Comparison of ENCODE assay signal across 17 cellular contexts in genomic region chr11:65850217-65851082, GRCh38. TPM values are rescaled to one million over a fixed set of nuclear protein-coding genes. Genes with fewer than 3 reads are reported as not detected.
DNase-seq lines count a peak whose midpoint lies in the region; ATAC-seq, FAIRE-seq and TF ChIP-seq lines count a peak whose summit lies in the region.
"Had no signal": no experiment of that assay in that cellular context is flagged by ENCODE, and none has a peak within 500 bp of the region (broad histone marks: within the 10 kb centered on the region; RNA-seq: fewer than 3 reads in every experiment).

No MANE protein-coding gene starts in this region.

- no peak for TF ChIP-seq EP300 in A549 (IDR thresholded peaks at IDR 0.05)

- H3K27ac ChIP-seq in A549 = no peak overlapping the region
- H3K27ac ChIP-seq: SJSA1 had no signal

- H3K27me3 Mint-ChIP-seq in T-helper 17 cell = no peaks in the 10 kb centered on the region
- H3K27me3 Mint-ChIP-seq in stimulated activated memory B cell treated with anti-CD40 and anti-IgM and Interleukin-4, amounts not matched to agents 10 μg/mL and 1 μg/mL and 100 μg/mL, for 72 hours = no peaks in the 10 kb centered on the region

- TF ChIP-seq POLR2A in A549 (IDR thresholded peaks at IDR 0.05; ENCODE audit: low read length) = no peak

- no peak for FAIRE-seq in A549 (lab: Jason Lieb, UNC)
- FAIRE-seq: TTC549 had no signal

- no peaks in the 10 kb centered on the region for H3K9me3 ChIP-seq in A549
- no peaks in the 10 kb centered on the region for H3K9me3 ChIP-seq in T-helper 17 cell (ENCODE audit: control insufficient read depth, low read length, poor library complexity, severe bottlenecking)
- H3K9me3 ChIP-seq: mucosa of descending colon had no signal

- TF ChIP-seq CTCF in A549 (IDR thresholded peaks at IDR 0.05) = no peak

- H3K4me3 Mint-ChIP-seq in T-helper 17 cell = no peak overlapping the region
- no peak overlapping the region for H3K4me3 Mint-ChIP-seq in stimulated activated memory B cell treated with anti-CD40 and anti-IgM and Interleukin-4, amounts not matched to agents 10 μg/mL and 1 μg/mL and 100 μg/mL, for 72 hours

- ATAC-seq in A549 = peak; percentile 9 to 19
- ATAC-seq in T-helper 17 cell = no peak
- no peak for ATAC-seq in stimulated activated memory B cell treated with anti-CD40 and anti-IgM and Interleukin-4, amounts not matched to agents 10 μg/mL and 1 μg/mL and 100 μg/mL, for 72 hours

- POLR2A ChIA-PET in A549 (lab: Yijun Ruan, JAX) = interaction anchor here (1.3 to 5.6 kb wide), 2 partner anchors 9 to 40 kb away, joined by 3 to 36 read pairs; partner anchors contain the start of genes CCDC85B, CFL1 and MUS81

- H3K4me1 ChIP-seq in A549 = peaks cover 15% of the 10 kb centered on the region
- H3K4me1 ChIP-seq: SJSA1 had no signal

- peaks cover 17% of the 10 kb centered on the region for H3K4me1 Mint-ChIP-seq in T-helper 17 cell
- peaks cover 24% of the 10 kb centered on the region for H3K4me1 Mint-ChIP-seq in stimulated activated memory B cell treated with anti-CD40 and anti-IgM and Interleukin-4, amounts not matched to agents 10 μg/mL and 1 μg/mL and 100 μg/mL, for 72 hours

- no peaks in the 10 kb centered on the region for H3K9me3 Mint-ChIP-seq in stimulated activated memory B cell treated with anti-CD40 and anti-IgM and Interleukin-4, amounts not matched to agents 10 μg/mL and 1 μg/mL and 100 μg/mL, for 72 hours

- TF ChIP-seq RAD21 in A549 (conservative IDR thresholded peaks at IDR 0.05 in 1 of 2, IDR thresholded peaks at IDR 0.05 in 1 of 2) = no peak

- CTCF ChIA-PET in A549 (lab: Yijun Ruan, JAX) = interaction anchor here (0.7 to 7.5 kb wide), 13 partner anchors 10 to 145 kb away, joined by 3 to 45 read pairs (median 4); partner anchors contain the start of genes KAT5 and MUS81

- H3K4me2 ChIP-seq in A549 = no peak overlapping the region

- H3K36me3 Mint-ChIP-seq in T-helper 17 cell (ENCODE audit: low read depth) = peaks cover 3% of the 10 kb centered on the region
- peaks cover 49% of the 10 kb centered on the region for H3K36me3 Mint-ChIP-seq in stimulated activated memory B cell treated with anti-CD40 and anti-IgM and Interleukin-4, amounts not matched to agents 10 μg/mL and 1 μg/mL and 100 μg/mL, for 72 hours

- 91% methylated on average over 18 of the region's 20 CpGs for WGBS in A549 (ENCODE audit: missing lambda C conversion rate)

- H3K4me3 ChIP-seq in A549 = no peak overlapping the region
- H3K4me3 ChIP-seq: mucosa of descending colon, SJSA1 had no signal

- DNase-seq in A549 (ENCODE audit: low read depth in 1 of 2, low spot score in 1 of 2) = no peak
- peak; percentile 25 for DNase-seq in ELF-1 (ENCODE audit: low read depth, low spot score)
- peak in 1 of 3 donors; percentile 7 for DNase-seq in T-helper 17 cell
- peak; percentile 83 for DNase-seq in mesenteric fat pad (ENCODE audit: low spot score)
- no peak for DNase-seq in germinal center (ENCODE audit: low spot score)
- DNase-seq in A172 (ENCODE audit: low spot score) = no peak
- DNase-seq: C1 segment of cervical spinal cord; cerebellar nuclear complex; NK-92 treated with Interleukin-12 subunit alpha and Interleukin-12 subunit beta, amount 100 ng/mL, for 24 hours had no signal

- peak overlapping the region; percentile 68 for H3K27ac Mint-ChIP-seq in T-helper 17 cell
- H3K27ac Mint-ChIP-seq in stimulated activated memory B cell treated with anti-CD40 and anti-IgM and Interleukin-4, amounts not matched to agents 10 μg/mL and 1 μg/mL and 100 μg/mL, for 72 hours = no peak overlapping the region

TF ChIP-seq in A549, 52 proteins besides CTCF, POLR2A, EP300 and RAD21:
- TF ChIP-seq REST (IDR thresholded peaks at IDR 0.05) = peak; percentile 2; the same call in 1 of the 2 replicates
- no peak for TF ChIP-seq NR3C1 (IDR thresholded peaks at IDR 0.05)

RNA-seq across cellular contexts. Expression of gene CFL1, which starts 7.5 kb away (rescaled TPM):
- polyA plus RNA-seq in A549 (2011; rRNA removed) (1,346 and 1,591 TPM in 2 replicates), A549 (2017; fragmentation: RNase III; extraction: RNeasy Plus Mini Kit Qiagen cat#74134 plus additional on column Dnase treatment) (1,780 to 1,825 TPM (median 1,795 TPM) in 3 replicates)
- polyA plus RNA-seq in A549 (2012; cell fraction: cytosol; rRNA removed) = 3,148 and 3,959 TPM in 2 replicates
- 2,297 and 3,054 TPM in 2 replicates for polyA plus RNA-seq in A549 (2012; cell fraction: nucleus; rRNA removed)
- 1,636 and 1,975 TPM in 2 replicates for polyA minus RNA-seq in A549 (2011; rRNA and poly(A)+ RNA removed)
- total RNA-seq in T-helper 17 cell (100 to 1,000 TPM; 642 to 738 TPM), mesenteric fat pad (818 TPM)
- 1,263 and 1,396 TPM in 2 replicates for total RNA-seq in A172 (2014; rRNA removed; shearing (Covaris generic))

RNA-seq across cellular contexts. Expression of gene MUS81, which starts 9.8 kb away (rescaled TPM):
- 27.8 and 30.5 TPM in 2 replicates for polyA plus RNA-seq in A549 (2011; rRNA removed)
- polyA plus RNA-seq in A549 (2012; cell fraction: cytosol; rRNA removed) = 44.6 and 48.3 TPM in 2 replicates
- polyA plus RNA-seq in A549 (2012; cell fraction: nucleus; rRNA removed) = 170 and 216 TPM in 2 replicates
- polyA plus RNA-seq in A549 (2017; fragmentation: RNase III; extraction: RNeasy Plus Mini Kit Qiagen cat#74134 plus additional on column Dnase treatment) = 33.4 to 34.9 TPM (median 34.2 TPM) in 3 replicates
- 32.6 and 38.0 TPM in 2 replicates for polyA minus RNA-seq in A549 (2011; rRNA and poly(A)+ RNA removed)
- total RNA-seq in T-helper 17 cell = 10 to 100 TPM; 44.9 to 55.0 TPM
- total RNA-seq in mesenteric fat pad = 38.0 TPM
- total RNA-seq in A172 (2014; rRNA removed; shearing (Covaris generic)) = 27.1 and 35.3 TPM in 2 replicates

RNA-seq across cellular contexts. Expression of gene SNX32, which starts 16.7 kb away (rescaled TPM):
- polyA plus RNA-seq in A549 (2011; rRNA removed) = not detected in 2 replicates
- polyA plus RNA-seq in A549 (2012; cell fraction: cytosol; rRNA removed) = not detected in 2 replicates
- polyA plus RNA-seq in A549 (2012; cell fraction: nucleus; rRNA removed) = not detected in 2 replicates
- 0.04 to 0.08 TPM (median 0.05 TPM) in 3 replicates for polyA plus RNA-seq in A549 (2017; fragmentation: RNase III; extraction: RNeasy Plus Mini Kit Qiagen cat#74134 plus additional on column Dnase treatment)
- not detected in 2 replicates for polyA minus RNA-seq in A549 (2011; rRNA and poly(A)+ RNA removed)
- under 1 TPM; 0.27 to 0.34 TPM for total RNA-seq in T-helper 17 cell
- not detected for total RNA-seq in mesenteric fat pad
- total RNA-seq in A172 (2014; rRNA removed; shearing (Covaris generic)) = not detected in 2 replicates
- total RNA-seq: Daoy, glomerular endothelial cell, HT-29 had no signal

RNA-seq across cellular contexts. Expression of gene EFEMP2, which starts 22.1 kb away (rescaled TPM):
- 0.89 and 1.3 TPM in 2 replicates for polyA plus RNA-seq in A549 (2011; rRNA removed)
- polyA plus RNA-seq in A549 (2012; cell fraction: cytosol; rRNA removed) = 1.2 and 1.4 TPM in 2 replicates
- polyA plus RNA-seq in A549 (2012; cell fraction: nucleus; rRNA removed) = 16.6 and 16.8 TPM in 2 replicates
- 0.98 to 1.5 TPM (median 1.4 TPM) in 3 replicates for polyA plus RNA-seq in A549 (2017; fragmentation: RNase III; extraction: RNeasy Plus Mini Kit Qiagen cat#74134 plus additional on column Dnase treatment)
- polyA minus RNA-seq in A549 (2011; rRNA and poly(A)+ RNA removed) = 1.1 and 1.4 TPM in 2 replicates
- total RNA-seq in T-helper 17 cell = 1 to 10 TPM; 5.1 to 8.0 TPM
- 87.7 TPM for total RNA-seq in mesenteric fat pad
- 48.5 and 56.8 TPM in 2 replicates for total RNA-seq in A172 (2014; rRNA removed; shearing (Covaris generic))

RNA-seq across cellular contexts. Expression of gene CTSW, which starts 29.2 kb away (rescaled TPM):
- polyA plus RNA-seq in A549 (2011; rRNA removed) = not detected in 2 replicates
- 0.03 TPM in 2 replicates for polyA plus RNA-seq in A549 (2012; cell fraction: cytosol; rRNA removed)
- 0.07 TPM in 1 of 2 replicates, not detected in the other for polyA plus RNA-seq in A549 (2012; cell fraction: nucleus; rRNA removed)
- not detected in 3 replicates for polyA plus RNA-seq in A549 (2017; fragmentation: RNase III; extraction: RNeasy Plus Mini Kit Qiagen cat#74134 plus additional on column Dnase treatment)
- not detected in 2 replicates for polyA minus RNA-seq in A549 (2011; rRNA and poly(A)+ RNA removed)
- total RNA-seq in T-helper 17 cell = 10 to 100 TPM; 19.7 to 52.7 TPM
- 1.3 TPM for total RNA-seq in mesenteric fat pad
- 0.79 and 1.8 TPM in 2 replicates for total RNA-seq in A172 (2014; rRNA removed; shearing (Covaris generic))
- total RNA-seq: HT-29, temporal lobe had no signal

Comparison
In these comparisons a context has a peak if more than half of its experiments do, and no peak if none do; other contexts are left out.
1. ATAC-seq: peak in A549 (2 of 2); none in T-helper 17 cell (single experiment) and stimulated activated memory B cell treated with anti-CD40 and anti-IgM and Interleukin-4, amounts not matched to agents 10 μg/mL and 1 μg/mL and 100 μg/mL, for 72 hours (single experiment).
2. DNase-seq: peak in ELF-1 (single experiment) and mesenteric fat pad (single experiment); none in A549 (0 of 2), germinal center (single experiment) and A172 (single experiment).